Comparison of ENCODE assay signal across 10 cellular contexts in genomic region chr5:94968507-94969095, GRCh38.
DNase-seq lines count a peak whose midpoint lies in the region; ATAC-seq and TF ChIP-seq lines count a peak whose summit lies in the region.
"Had no signal": no experiment of that assay in that cellular context is flagged by ENCODE, and none has a peak within 500 bp of the region (broad histone marks: within the 10 kb centered on the region; RNA-seq: fewer than 3 reads in every experiment).

No MANE protein-coding gene starts in this region.

- H3K36me3 ChIP-seq in OCI-LY3 (replicated peaks; ENCODE audit: low read depth, low read length) = no peaks in the 10 kb centered on the region

- H3K4me2 ChIP-seq in OCI-LY3 (ENCODE audit: low read length) = peak overlapping the region; percentile 34; the same call in 1 of the 2 replicates
- H3K4me2 ChIP-seq: BLaER1 treated with 17β-estradiol and CSF1 and Interleukin-3, amounts not matched to agents 10 nM and 100 nM had no signal

- no peaks in the 10 kb centered on the region for H3K27me3 ChIP-seq in OCI-LY3 (ENCODE audit: low read depth, low read length)
- H3K27me3 ChIP-seq: BLaER1 treated with 17β-estradiol and CSF1 and Interleukin-3, amounts not matched to agents 10 nM and 100 nM had no signal

- no peak overlapping the region for H3K9ac ChIP-seq in OCI-LY3 (ENCODE audit: low read length)
- H3K9ac ChIP-seq: BLaER1 treated with 17β-estradiol and CSF1 and Interleukin-3, amounts not matched to agents 10 nM and 100 nM had no signal

- no peaks in the 10 kb centered on the region for H3K9me3 ChIP-seq in OCI-LY3 (ENCODE audit: insufficient read depth, low read length)

- no peaks in the 10 kb centered on the region for H3K27me3 Mint-ChIP-seq in central memory CD8-positive, alpha-beta T cell
- no peaks in the 10 kb centered on the region for H3K27me3 Mint-ChIP-seq in type B pancreatic cell
- H3K27me3 Mint-ChIP-seq: stimulated activated naive CD8-positive, alpha-beta T cell treated with anti-CD3 and anti-CD28 coated beads, Interleukin-15, Interleukin-2, amounts not matched to agents 100 ng/mL and 50 ng/mL, for 24 hours had no signal

- H3K27ac Mint-ChIP-seq in central memory CD8-positive, alpha-beta T cell (ENCODE audit: low read depth) = no peak overlapping the region
- H3K27ac Mint-ChIP-seq in type B pancreatic cell = no peak overlapping the region
- H3K27ac Mint-ChIP-seq: stimulated activated naive CD8-positive, alpha-beta T cell treated with anti-CD3 and anti-CD28 coated beads, Interleukin-15, Interleukin-2, amounts not matched to agents 100 ng/mL and 50 ng/mL, for 24 hours had no signal

- H3K36me3 Mint-ChIP-seq in central memory CD8-positive, alpha-beta T cell (ENCODE audit: insufficient read depth) = no peaks in the 10 kb centered on the region
- no peaks in the 10 kb centered on the region for H3K36me3 Mint-ChIP-seq in type B pancreatic cell

- H3K4me1 Mint-ChIP-seq in central memory CD8-positive, alpha-beta T cell = no peaks in the 10 kb centered on the region
- H3K4me1 Mint-ChIP-seq in type B pancreatic cell (ENCODE audit: unreplicated experiment) = peaks cover 5% of the 10 kb centered on the region

- intact Hi-C loops in left colon (cut with DNase I, micrococcal nuclease) = no loop called here

- H4K20me1 ChIP-seq in OCI-LY3 (ENCODE audit: insufficient read depth, low read length) = no peaks in the 10 kb centered on the region

- H3K4me3 ChIP-seq in OCI-LY3 (ENCODE audit: low read length) = no peak overlapping the region
- H3K4me3 ChIP-seq: BLaER1 treated with 17β-estradiol and CSF1 and Interleukin-3, amounts not matched to agents 10 nM and 100 nM had no signal

- H3K27ac ChIP-seq in OCI-LY3 (ENCODE audit: low read length) = no peak overlapping the region
- H3K27ac ChIP-seq: BLaER1 treated with 17β-estradiol and CSF1 and Interleukin-3, amounts not matched to agents 10 nM and 100 nM had no signal

- no peak overlapping the region for H2AFZ ChIP-seq in OCI-LY3 (ENCODE audit: low read depth, low read length)

- H3K4me1 ChIP-seq in OCI-LY3 (ENCODE audit: low read length) = peaks cover 4% of the 10 kb centered on the region; the same call in 1 of the 2 replicates

- TF ChIP-seq CTCF in OCI-LY3 (IDR thresholded peaks at IDR 0.05; ENCODE audit: low read depth, low read length) = peak; percentile 59
- TF ChIP-seq CTCF in type B pancreatic cell (conservative IDR thresholded peaks at IDR 0.05) = peak; percentile 89

- DNase-seq in activated CD4-positive, alpha-beta T cell treated with anti-CD3 and anti-CD28 coated beads for 48 hours = peak; percentile 6
- no peak for DNase-seq in activated CD4-positive, alpha-beta T cell treated with anti-CD3 and anti-CD28 coated beads, Interleukin-2, amount 50 U/mL, for 4 hours
- DNase-seq in LHCN-M2 (ENCODE audit: low read depth) (peak; percentile 76), left colon (no peak), type B pancreatic cell (ENCODE audit: extremely low spot score, unreplicated experiment) (no peak)
- DNase-seq in central memory CD8-positive, alpha-beta T cell (ENCODE audit: low spot score in 2 of 2) = no peak

- H3K79me2 ChIP-seq in OCI-LY3 (ENCODE audit: low read length) = no peaks in the 10 kb centered on the region

- H3K4me3 Mint-ChIP-seq in central memory CD8-positive, alpha-beta T cell = no peak overlapping the region
- H3K4me3 Mint-ChIP-seq in type B pancreatic cell = no peak overlapping the region
- H3K4me3 Mint-ChIP-seq: stimulated activated naive CD8-positive, alpha-beta T cell treated with anti-CD3 and anti-CD28 coated beads, Interleukin-15, Interleukin-2, amounts not matched to agents 100 ng/mL and 50 ng/mL, for 24 hours had no signal

- ATAC-seq in GM21737 (IDR thresholded peaks at IDR 0.05; ENCODE audit: unreplicated experiment) = peak; percentile 59
- ATAC-seq in central memory CD8-positive, alpha-beta T cell (replicated peaks; ENCODE audit: extremely low read depth, poor library complexity, severe bottlenecking) = peak; percentile 28
- ATAC-seq in left colon = peak; percentile 62

- no peaks in the 10 kb centered on the region for H3K9me3 Mint-ChIP-seq in central memory CD8-positive, alpha-beta T cell
- H3K9me3 Mint-ChIP-seq in type B pancreatic cell = no peaks in the 10 kb centered on the region
- H3K9me3 Mint-ChIP-seq: stimulated activated naive CD8-positive, alpha-beta T cell treated with anti-CD3 and anti-CD28 coated beads, Interleukin-15, Interleukin-2, amounts not matched to agents 100 ng/mL and 50 ng/mL, for 24 hours had no signal

Comparison
In these comparisons a context has a peak if more than half of its experiments do, and no peak if none do; other contexts are left out.
1. DNase-seq: peak in activated CD4-positive, alpha-beta T cell treated with anti-CD3 and anti-CD28 coated beads for 48 hours (single experiment) and LHCN-M2 (single experiment); none in activated CD4-positive, alpha-beta T cell treated with anti-CD3 and anti-CD28 coated beads, Interleukin-2, amount 50 U/mL, for 4 hours (0 of 2), central memory CD8-positive, alpha-beta T cell (0 of 2), left colon (0 of 2) and type B pancreatic cell (single experiment).
2. Peak in every context shown above with its lines, with median percentiles within 50 percentile points of each other: ATAC-seq.